Comparison of ENCODE assay signal across 10 cellular contexts in the genomic region with DNA sequence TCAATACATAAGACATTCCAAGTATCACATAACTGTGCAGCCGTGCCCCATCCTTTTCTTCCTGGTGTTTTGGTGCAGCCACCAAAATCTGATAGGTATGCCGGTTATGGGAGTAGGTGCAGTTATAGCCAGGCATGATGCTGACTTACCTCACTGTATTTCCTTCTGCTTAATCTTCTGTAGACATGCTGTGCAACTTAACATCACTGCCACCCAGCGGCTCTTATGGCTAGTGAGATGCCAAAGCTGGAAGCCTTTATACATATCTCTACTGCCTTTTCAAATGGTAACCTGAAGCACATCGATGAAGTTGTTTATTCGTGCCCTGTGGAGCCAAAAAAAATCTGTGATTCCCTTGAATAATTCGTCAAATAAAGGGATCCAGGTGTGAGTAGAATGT. TPM values are rescaled to one million over a fixed set of nuclear protein-coding genes. Genes with fewer than 3 reads are reported as not detected.
DNase-seq lines count a peak whose midpoint lies in the region; ATAC-seq, FAIRE-seq and TF ChIP-seq lines count a peak whose summit lies in the region.
"Not testable (repeated sequence)": the region's sequence is repeated elsewhere in the genome, so short reads cannot be mapped to it uniquely, and the experiment has no call there.
"Had no signal": no experiment of that assay in that cellular context is flagged by ENCODE, and none has a peak within 500 bp of the region (broad histone marks: within the 10 kb centered on the region; RNA-seq: fewer than 3 reads in every experiment).

No MANE protein-coding gene starts in this region.

- peak; percentile 19 to 42 for TF ChIP-seq RAD21 in liver (IDR thresholded peaks at IDR 0.05)

- H3K27ac ChIP-seq in C4-2B; GM23338 (ENCODE audit: low read depth); liver (ENCODE audit: low read depth in 1 of 2, low read length in 2 of 2); small intestine (ENCODE audit: low read depth in 1 of 2, low read length in 1 of 2): not testable (repeated sequence)

- not testable (repeated sequence) for H3K4me1 Mint-ChIP-seq in GM23338

- H2AFZ ChIP-seq in GM23338, result not testable (repeated sequence)

- H3F3A ChIP-seq in GM23338 (replicated peaks; ENCODE audit: low read depth), result not testable (repeated sequence)

- H3K4me3 Mint-ChIP-seq in GM23338, result not testable (repeated sequence)

- H3K4me3 ChIP-seq in GM23338; liver (ENCODE audit: low read depth in 1 of 3, low read length in 3 of 3); small intestine (ENCODE audit: low read depth in 1 of 2, low read length in 2 of 2): not testable (repeated sequence)

- H3K27ac Mint-ChIP-seq in GM23338, result not testable (repeated sequence)

- not testable (repeated sequence) for H3K9me3 Mint-ChIP-seq in GM23338

- not testable (repeated sequence) for H3K4me1 ChIP-seq in GM23338 (ENCODE audit: insufficient read depth); liver (ENCODE audit: control insufficient read depth in 4 of 4, insufficient read depth in 4 of 4, low read length in 3 of 4); small intestine (ENCODE audit: control insufficient read depth in 2 of 2, insufficient read depth in 1 of 2, low read depth in 1 of 2, low read length in 1 of 2)

- FAIRE-seq in small intestine (lab: Jason Lieb, UNC), result not testable (repeated sequence)

- H3K27me3 ChIP-seq in GM23338 (ENCODE audit: insufficient read depth), result peaks cover 10% of the 10 kb centered on the region
- H3K27me3 ChIP-seq in liver (ENCODE audit: control insufficient read depth in 4 of 4, insufficient read depth in 4 of 4, low read length in 3 of 4); small intestine (ENCODE audit: control insufficient read depth in 2 of 2, insufficient read depth in 2 of 2, low read length in 2 of 2): not testable (repeated sequence)

- H3K4me2 ChIP-seq in GM23338, result not testable (repeated sequence)

- not testable (repeated sequence) for H3K27me3 Mint-ChIP-seq in GM23338 (ENCODE audit: insufficient read depth, low read depth, poor library complexity)

- H4K20me1 ChIP-seq in GM23338 (replicated peaks; ENCODE audit: insufficient read depth), result not testable (repeated sequence)

- H3K9me2 ChIP-seq in GM23338 (ENCODE audit: insufficient read depth), result not testable (repeated sequence)

- H3K9me3 ChIP-seq in liver (ENCODE audit: control insufficient read depth in 4 of 4, low read length in 3 of 4); small intestine (ENCODE audit: control insufficient read depth, low read depth): not testable (repeated sequence)

- DNase-seq in GM23338 (ENCODE audit: low spot score), result peak; percentile 11
- DNase-seq in NCI-H1694 treated with DMSO at 0.1 percent for 48 hours (lab: John Stamatoyannopoulos, UW), result peak; percentile 80
- DNase-seq in RPMI8226, result peak; percentile 54
- DNase-seq in activated naive CD4-positive, alpha-beta T cell treated with anti-CD3 and anti-CD28 coated beads, Interleukin-2, amount 50 U/mL, for 16 hours, result peak; percentile 19
- DNase-seq in erythroblast (lab: John Stamatoyannopoulos, UW), result peak; percentile 2 to 19
- peak; percentile 28 for DNase-seq in small intestine

- peak; percentile 34 for TF ChIP-seq CTCF in C4-2B (conservative IDR thresholded peaks at IDR 0.05)
- TF ChIP-seq CTCF in GM23338 (conservative IDR thresholded peaks at IDR 0.05; ENCODE audit: low read depth in 2 of 2), result peak in 1 of 2 experiments; percentile 36; a peak in 2 of 4 replicates
- not testable (repeated sequence) for TF ChIP-seq CTCF in liver (IDR thresholded peaks at IDR 0.05; ENCODE audit: low read depth, low read length, missing input control)

- WGBS in liver, result 34% methylated on average over 6 of the region's 6 CpGs
- WGBS in small intestine, 3 donors, result 27 to 31% (median 28%) methylated on average over 6 of the region's 6 CpGs

- not testable (repeated sequence) for ATAC-seq in GM23338

- not testable (repeated sequence) for H3K79me2 ChIP-seq in GM23338 (replicated peaks; ENCODE audit: insufficient read depth)

- H3K9ac ChIP-seq in liver (ENCODE audit: low read depth in 1 of 2, low read length in 2 of 2), result not testable (repeated sequence)

- not testable (repeated sequence) for H3K36me3 Mint-ChIP-seq in GM23338 (ENCODE audit: low read depth)

- H3K36me3 ChIP-seq in GM23338 (ENCODE audit: insufficient read depth); liver (ENCODE audit: control insufficient read depth in 4 of 4, insufficient read depth in 3 of 4, low read depth in 1 of 4, low read length in 3 of 4); small intestine (ENCODE audit: control insufficient read depth in 2 of 2, insufficient read depth in 2 of 2, low read length in 2 of 2): not testable (repeated sequence)

- not testable (repeated sequence) for TF ChIP-seq POLR2A in erythroblast (IDR thresholded peaks at IDR 0.05; ENCODE audit: low read length)

RNA-seq across cellular contexts. Expression of a gene that starts 28.6 kb away (rescaled TPM):
- not detected in 2 replicates for total RNA-seq in GM23338 (2014; rRNA removed; shearing (Covaris generic))
- polyA plus RNA-seq in GM23338 (2016; fragmentation: Nextera tagmentation; extraction: Ambion mirVana) (0.16 and 0.37 TPM in 2 replicates), liver (under 1 TPM; 0.02 to 0.08 TPM), small intestine (under 1 TPM in 2 of 3 donors, not detected in 1; 0.22 to 0.63 TPM)
- total RNA-seq in liver, result not detected
- total RNA-seq: CD4-positive, CD25-positive, alpha-beta regulatory T cell had no signal
- polyA plus RNA-seq: ovary had no signal

Comparison
In these comparisons a context has a peak if more than half of its experiments do, and no peak if none do; other contexts are left out.
1. DNase-seq: peak in every context shown above with its lines; median percentile 80 in NCI-H1694 treated with DMSO at 0.1 percent for 48 hours; 54 in RPMI8226; 28 in small intestine; 19 in activated naive CD4-positive, alpha-beta T cell treated with anti-CD3 and anti-CD28 coated beads, Interleukin-2, amount 50 U/mL, for 16 hours; 11 in GM23338; 10 in erythroblast.